In the genomic region with DNA sequence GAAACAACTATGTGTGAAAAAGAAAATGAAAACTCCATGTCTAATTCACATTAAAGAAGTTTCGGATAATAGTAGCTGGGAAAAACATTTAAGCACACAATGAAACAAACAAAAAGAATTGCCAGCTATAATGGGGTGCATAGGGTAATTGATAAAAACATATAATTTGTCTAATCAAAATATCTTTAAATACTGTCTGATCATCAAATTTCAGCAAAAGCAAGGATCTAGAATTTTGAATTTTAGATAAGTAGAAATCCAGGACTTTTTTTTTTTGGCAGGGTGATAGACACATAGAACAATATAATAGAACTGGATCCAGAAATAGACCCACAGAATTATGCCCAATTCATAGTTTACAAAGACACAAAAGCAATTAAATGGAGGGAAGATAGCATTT, we compare ENCODE assay signal across 35 cellular contexts.
"Had no signal": no experiment of that assay in that cellular context is flagged by ENCODE, and none has a peak within 500 bp of the region (broad histone marks: within the 10 kb centered on the region; RNA-seq: fewer than 3 reads in every experiment).

No MANE protein-coding gene starts in this region.

- DNase-seq: Kasumi-1, MG63, MM.1S, MV-4-11, NCI-H1048, NCI-H1092, NCI-H1092 treated with DMSO at 0.1 percent for 48 hours, NCI-H1105, NCI-H1105 treated with DMSO at 0.1 percent for 48 hours, NCI-H1417, NCI-H1417 treated with DMSO at 0.1 percent for 48 hours, NCI-H1436, NCI-H1436 treated with DMSO at 0.1 percent for 48 hours, NCI-H146, NCI-H1694, NCI-H1694 treated with DMSO at 0.1 percent for 48 hours, NCI-H187, NCI-H187 treated with DMSO at 0.1 percent for 48 hours, NCI-H1930, NCI-H2029, NCI-H2029 treated with DMSO at 0.1 percent for 48 hours, NCI-H2081, NCI-H2081 treated with DMSO at 0.1 percent for 48 hours, NCI-H2107, NCI-H2171, NCI-H2171 treated with DMSO at 0.1 percent for 48 hours, NCI-H2227 treated with DMSO at 0.1 percent for 48 hours, NCI-H226, NCI-H345, NCI-H446, NCI-H446 treated with DMSO at 0.1 percent for 48 hours, NCI-H510A, NCI-H510A treated with DMSO at 0.1 percent for 48 hours, NCI-H524, NCI-H524 treated with DMSO at 0.1 percent for 48 hours had no signal

- H3K9me3 ChIP-seq: MG63 had no signal

- H3K27me3 ChIP-seq: MG63 had no signal

- H3K36me3 ChIP-seq: MG63 had no signal

- H3K4me3 ChIP-seq: MG63 had no signal
